ENCODE assay signal across 1 cellular context in genomic region chr22:39170825-39171622, GRCh38.
A peak's percentile ranks its signal among the peaks of the same experiment; 100 is the strongest.
TF ChIP-seq lines count a peak whose summit lies in the region.

No MANE protein-coding gene starts in this region.

TF ChIP-seq in WTC11, 78 proteins besides CTCF, POLR2A, EP300 and RAD21 (continued from another document):
- TF ChIP-seq ARID4B (CRISPR knock-in tag; IDR thresholded peaks at IDR 0.05; ENCODE audit: borderline replicate concordance), result no peak
- no peak for TF ChIP-seq ZNF423 (CRISPR knock-in tag; IDR thresholded peaks at IDR 0.05)
- TF ChIP-seq SMAD4 (CRISPR knock-in tag; IDR thresholded peaks at IDR 0.05), result peak; percentile 71; the same call in 1 of the 2 replicates
- 0 out of 2 replicates have a peak, but pooled peaks have one; percentile 18 for TF ChIP-seq ZNF263 (CRISPR knock-in tag; IDR thresholded peaks at IDR 0.05; ENCODE audit: low read depth)
- no peak for TF ChIP-seq ZNF219 (CRISPR knock-in tag; IDR thresholded peaks at IDR 0.05; ENCODE audit: borderline replicate concordance)
